Comparison of ENCODE assay signal across 9 cellular contexts in genomic region chr14:64910847-64911495, GRCh38. TPM values are rescaled to one million over a fixed set of nuclear protein-coding genes. Genes with fewer than 3 reads are reported as not detected.
DNase-seq lines count a peak whose midpoint lies in the region; ATAC-seq and FAIRE-seq lines count a peak whose summit lies in the region.
"Had no signal": no experiment of that assay in that cellular context is flagged by ENCODE, and none has a peak within 500 bp of the region (broad histone marks: within the 10 kb centered on the region; RNA-seq: fewer than 3 reads in every experiment).

No MANE protein-coding gene starts in this region.

- H3K27ac ChIP-seq in small intestine (ENCODE audit: low read depth in 1 of 2, low read length in 1 of 2) = no peak overlapping the region
- H3K27ac ChIP-seq: BLaER1 treated with 17β-estradiol and CSF1 and Interleukin-3, amounts not matched to agents 10 nM and 100 nM had no signal

- peak; percentile 17 for DNase-seq in NCI-H1092 treated with DMSO at 0.1 percent for 48 hours (lab: John Stamatoyannopoulos, UW)
- no peak for DNase-seq in NCI-H1092 (lab: John Stamatoyannopoulos, UW)
- peak; percentile 40 for DNase-seq in NCI-H460 (ENCODE audit: extremely low read depth, low read depth)
- DNase-seq in dermis blood vessel endothelial cell = peak; percentile 65
- peak; percentile 26 for DNase-seq in small intestine
- no peak for DNase-seq in effector CD8-positive, alpha-beta T cell (lab: John Stamatoyannopoulos, UW)
- no peak for DNase-seq in SIG-M5 (lab: John Stamatoyannopoulos, UW)

- H3K27me3 ChIP-seq in small intestine (ENCODE audit: control insufficient read depth in 2 of 2, insufficient read depth in 2 of 2, low read length in 2 of 2) = no peaks in the 10 kb centered on the region
- H3K27me3 ChIP-seq: BLaER1 treated with 17β-estradiol and CSF1 and Interleukin-3, amounts not matched to agents 10 nM and 100 nM had no signal

- ATAC-seq in GM21390 (IDR thresholded peaks at IDR 0.05; ENCODE audit: unreplicated experiment) = no peak

- H3K4me3 ChIP-seq in small intestine (ENCODE audit: low read depth in 1 of 2, low read length in 2 of 2) = no peak overlapping the region
- H3K4me3 ChIP-seq: BLaER1 treated with 17β-estradiol and CSF1 and Interleukin-3, amounts not matched to agents 10 nM and 100 nM had no signal

- H3K36me3 ChIP-seq in small intestine (ENCODE audit: control insufficient read depth in 2 of 2, insufficient read depth in 2 of 2, low read length in 2 of 2) = no peaks in the 10 kb centered on the region

- no peaks in the 10 kb centered on the region for H3K9me3 ChIP-seq in small intestine (ENCODE audit: control insufficient read depth, low read depth)

- WGBS in small intestine, 3 donors = 26 to 37% (median 32%) methylated on average over 3 of the region's 3 CpGs

- peaks cover 4 to 10% of the 10 kb centered on the region in 2 donors for H3K4me1 ChIP-seq in small intestine (ENCODE audit: control insufficient read depth in 2 of 2, insufficient read depth in 1 of 2, low read depth in 1 of 2, low read length in 1 of 2)

- no peak for FAIRE-seq in small intestine (lab: Jason Lieb, UNC)

RNA-seq across cellular contexts. Expression of gene CHURC1, which starts 3.3 kb away (rescaled TPM):
- 49.6 and 53.2 TPM in 2 replicates for total RNA-seq in NCI-H460 (2014; rRNA removed; shearing (Covaris generic))
- polyA plus RNA-seq in NCI-H460 (2014; cell fraction: nucleus; rRNA removed) = 16.8 and 21.9 TPM in 2 replicates
- total RNA-seq in dermis blood vessel endothelial cell = 60.9 and 62.2 TPM in 2 replicates
- 10 to 100 TPM; 25.9 to 37.1 (median 30.8) TPM for polyA plus RNA-seq in small intestine

RNA-seq across cellular contexts. Expression of gene SPTB, which starts 31.3 kb away (rescaled TPM):
- total RNA-seq in NCI-H460 (2014; rRNA removed; shearing (Covaris generic)) = 0.09 and 0.10 TPM in 2 replicates
- 0.12 TPM in 1 of 2 replicates, not detected in the other for polyA plus RNA-seq in NCI-H460 (2014; cell fraction: nucleus; rRNA removed)
- total RNA-seq in dermis blood vessel endothelial cell = under 0.01 and 0.05 TPM in 2 replicates
- 1 to 10 TPM in 1 of 3 donors, under 1 TPM in 2; under 0.01 to 1.1 (median 0.27) TPM for polyA plus RNA-seq in small intestine

RNA-seq across cellular contexts. Expression of gene GPX2, which starts 31.6 kb away (rescaled TPM):
- total RNA-seq in NCI-H460 (2014; rRNA removed; shearing (Covaris generic)) = not detected in 2 replicates
- polyA plus RNA-seq in NCI-H460 (2014; cell fraction: nucleus; rRNA removed) = 0.49 TPM in 1 of 2 replicates, not detected in the other
- total RNA-seq in dermis blood vessel endothelial cell = not detected in 2 replicates
- 1,000 to 10,000 TPM in 1 of 3 donors, 10 to 100 TPM in 2; 49.2 to 1,000 (median 58.9) TPM for polyA plus RNA-seq in small intestine

Comparison
In these comparisons a context has a peak if more than half of its experiments do, and no peak if none do; other contexts are left out.
1. DNase-seq: peak in NCI-H1092 treated with DMSO at 0.1 percent for 48 hours (single experiment), NCI-H460 (single experiment), dermis blood vessel endothelial cell (single experiment) and small intestine (single experiment); none in NCI-H1092 (single experiment), effector CD8-positive, alpha-beta T cell (single experiment) and SIG-M5 (single experiment).